14 cellular contexts compared by ENCODE assay signal in genomic region chr16:27723711-27724490, GRCh38.
DNase-seq lines count a peak whose midpoint lies in the region; ATAC-seq, FAIRE-seq and TF ChIP-seq lines count a peak whose summit lies in the region.
"Had no signal": no experiment of that assay in that cellular context is flagged by ENCODE, and none has a peak within 500 bp of the region (broad histone marks: within the 10 kb centered on the region; RNA-seq: fewer than 3 reads in every experiment).

No MANE protein-coding gene starts in this region.

- H3K9ac ChIP-seq in HepG2 (ENCODE audit: insufficient read depth, low read depth, low read length) (no peak overlapping the region), astrocyte (ENCODE audit: low read length) (no peak overlapping the region)

- POLR2A ChIA-PET in HepG2 (lab: Yijun Ruan, JAX), result no interaction called here

- no peaks in the 10 kb centered on the region for H3K27me3 ChIP-seq in HepG2 (ENCODE audit: control insufficient read depth in 1 of 2, insufficient read depth in 2 of 2, low read length in 2 of 2)
- no peaks in the 10 kb centered on the region for H3K27me3 ChIP-seq in right lobe of liver
- no peaks in the 10 kb centered on the region for H3K27me3 ChIP-seq in astrocyte (ENCODE audit: insufficient read depth, low read length)
- no peaks in the 10 kb centered on the region for H3K27me3 ChIP-seq in transverse colon
- H3K27me3 ChIP-seq: heart right ventricle had no signal

- H3K36me3 Mint-ChIP-seq in astrocyte (ENCODE audit: low read depth, unreplicated experiment), result peaks cover 45% of the 10 kb centered on the region

- peak overlapping the region; percentile 69 for H3K27ac Mint-ChIP-seq in astrocyte (ENCODE audit: unreplicated experiment)

- no peak for DNase-seq in HepG2 (ENCODE audit: low spot score)
- no peak for DNase-seq in right lobe of liver
- DNase-seq in astrocyte (ENCODE audit: low read depth), result no peak
- peak in 1 of 3 donors; percentile 39 for DNase-seq in mucosa of descending colon
- DNase-seq in transverse colon, result peak; percentile 22
- no peak for DNase-seq in epidermal melanocyte (ENCODE audit: insufficient read length, low spot score)
- DNase-seq in GM19240 (ENCODE audit: insufficient read length, low spot score), result no peak
- DNase-seq: heart right ventricle, MM.1S, retina had no signal

- CTCF ChIA-PET in HepG2 (lab: Yijun Ruan, JAX; ENCODE audit: low intra/inter-chr PET ratio, low total read pairs), result no interaction called here

- H4K20me1 ChIP-seq in HepG2 (ENCODE audit: insufficient read depth, low read length) (no peaks in the 10 kb centered on the region), astrocyte (ENCODE audit: insufficient read depth, low read length) (no peaks in the 10 kb centered on the region)

- TF ChIP-seq POLR2A in HepG2 (IDR thresholded peaks at IDR 0.05; ENCODE audit: insufficient read depth in 1 of 2, low read depth in 2 of 2, low read length in 2 of 2) (no peak), right lobe of liver (IDR thresholded peaks at IDR 0.05) (no peak), transverse colon (IDR thresholded peaks at IDR 0.05) (no peak)

- intact Hi-C loops in HepG2 (cut with micrococcal nuclease; ENCODE audit: unreplicated experiment), result no loop called here
- intact Hi-C loops in right lobe of liver (cut with DNase I), result no loop called here
- intact Hi-C loops in mucosa of descending colon (cut with DNase I, micrococcal nuclease), result no loop called here
- intact Hi-C loops in transverse colon (cut with DNase I; ENCODE audit: low total_unique reads), result no loop called here

- H3K4me1 ChIP-seq in HepG2 (ENCODE audit: insufficient read depth, low read length), result peaks cover 33% of the 10 kb centered on the region
- no peaks in the 10 kb centered on the region for H3K4me1 ChIP-seq in right lobe of liver
- peaks cover 9% of the 10 kb centered on the region for H3K4me1 ChIP-seq in astrocyte (ENCODE audit: insufficient read depth, low read length)
- H3K4me1 ChIP-seq in mucosa of descending colon (ENCODE audit: low read depth), result peaks cover 24% of the 10 kb centered on the region
- peaks cover 14 to 38% (median 33%) of the 10 kb centered on the region in 4 donors for H3K4me1 ChIP-seq in transverse colon

- TF ChIP-seq EP300 in HepG2 (IDR thresholded peaks at IDR 0.05; ENCODE audit: low read depth in 2 of 2, low read length in 2 of 2) (no peak), HepG2 (CRISPR knock-in tag; IDR thresholded peaks at IDR 0.05; ENCODE audit: borderline replicate concordance) (no peak), transverse colon (IDR thresholded peaks at IDR 0.05; ENCODE audit: low read depth) (no peak)

- H3K4me3 Mint-ChIP-seq in astrocyte (ENCODE audit: unreplicated experiment), result no peak overlapping the region

- no TSS peak for BruUV-seq in HepG2 (replicated peaks; lab: Mats Ljungman, UMichigan)

- in situ Hi-C loops in HepG2 (cut with HindIII; ENCODE audit: extremely low pct_ligation_motif_present, low pct_unique_long_range_greater_than_20kb), result no loop called here
- in situ Hi-C loops in transverse colon (cut with MboI; ENCODE audit: low pct_ligation_motif_present in 1 of 4, low pct_unique_long_range_greater_than_20kb in 1 of 4, low sequenced_read_pairs in 3 of 4), result no loop called here

- H3K4me3 ChIP-seq in HepG2 (replicated peaks in 1 of 3; ENCODE audit: insufficient read depth in 1 of 3, low read depth in 2 of 3, low read length in 3 of 3), result no peak overlapping the region
- H3K4me3 ChIP-seq in right lobe of liver, result no peak overlapping the region
- no peak overlapping the region for H3K4me3 ChIP-seq in astrocyte (ENCODE audit: insufficient read depth, low read depth, low read length)
- H3K4me3 ChIP-seq in mucosa of descending colon, result no peak overlapping the region
- H3K4me3 ChIP-seq in transverse colon, result no peak overlapping the region
- H3K4me3 ChIP-seq: heart right ventricle, lung had no signal

- no peaks in the 10 kb centered on the region for H3K9me3 Mint-ChIP-seq in astrocyte (ENCODE audit: unreplicated experiment)

- no peaks in the 10 kb centered on the region for H3K27me3 Mint-ChIP-seq in astrocyte (ENCODE audit: low read depth, unreplicated experiment)

- no peak for ATAC-seq in HepG2
- ATAC-seq in right lobe of liver, result no peak
- ATAC-seq in mucosa of descending colon, result peak; percentile 8
- ATAC-seq in HG03097 (IDR thresholded peaks at IDR 0.05; ENCODE audit: low FRiP score, unreplicated experiment), result no peak

- no peak for TF ChIP-seq RAD21 in HepG2 (CRISPR knock-in tag; IDR thresholded peaks at IDR 0.05)

- H3K4me1 Mint-ChIP-seq in astrocyte (ENCODE audit: low read depth, unreplicated experiment), result peaks cover 15% of the 10 kb centered on the region

- H3K79me2 ChIP-seq in HepG2 (ENCODE audit: insufficient read depth, low read length) (no peaks in the 10 kb centered on the region), astrocyte (ENCODE audit: insufficient read depth, low read length) (no peaks in the 10 kb centered on the region)

- H3K27ac ChIP-seq in HepG2 (ENCODE audit: extremely low read length, insufficient read depth, low read length) (no peak overlapping the region), right lobe of liver (no peak overlapping the region), astrocyte (ENCODE audit: low read depth, low read length) (no peak overlapping the region), transverse colon (peak overlapping the region; percentile 8 to 47 (median 36))
- H3K27ac ChIP-seq: HL-60 had no signal

- FAIRE-seq in HepG2 (lab: Jason Lieb, UNC) (no peak), astrocyte (lab: Jason Lieb, UNC) (no peak)
- FAIRE-seq: G401.6 had no signal

- TF ChIP-seq CTCF in HepG2 (CRISPR knock-in tag; IDR thresholded peaks at IDR 0.05) (no peak), right lobe of liver (IDR thresholded peaks at IDR 0.05) (no peak), astrocyte (IDR thresholded peaks at IDR 0.05; ENCODE audit: insufficient read depth, low read depth, low read length) (no peak), mucosa of descending colon (IDR thresholded peaks at IDR 0.05) (no peak), transverse colon (IDR thresholded peaks at IDR 0.05) (no peak)

- H2AFZ ChIP-seq in HepG2 (ENCODE audit: low read length) (no peak overlapping the region), astrocyte (ENCODE audit: low read depth, low read length) (no peak overlapping the region)

- H3K9me3 ChIP-seq in HepG2 (ENCODE audit: low read length) (no peaks in the 10 kb centered on the region), right lobe of liver (no peaks in the 10 kb centered on the region), astrocyte (ENCODE audit: insufficient read depth, low read depth, low read length) (no peaks in the 10 kb centered on the region), mucosa of descending colon (no peaks in the 10 kb centered on the region), transverse colon (no peaks in the 10 kb centered on the region)
- H3K9me3 ChIP-seq: heart right ventricle had no signal

- peaks cover 0 to 4% of the 10 kb centered on the region in 2 experiments; a peak in 2 of 5 replicates for H3K36me3 ChIP-seq in HepG2 (replicated peaks in 1 of 2; ENCODE audit: control insufficient read depth in 1 of 2, insufficient read depth in 2 of 2, low read length in 2 of 2)
- no peaks in the 10 kb centered on the region for H3K36me3 ChIP-seq in right lobe of liver
- no peaks in the 10 kb centered on the region for H3K36me3 ChIP-seq in astrocyte (ENCODE audit: insufficient read depth, low read length)
- H3K36me3 ChIP-seq in mucosa of descending colon (ENCODE audit: low read depth), result no peaks in the 10 kb centered on the region
- H3K36me3 ChIP-seq in transverse colon, result no peaks in the 10 kb centered on the region

- WGBS in HepG2 (ENCODE audit: low lambda C conversion rate), result 90% methylated on average over 14 of the region's 15 CpGs
- 77% methylated on average over 11 of the region's 15 CpGs for WGBS in right lobe of liver (ENCODE audit: insufficient coverage, low coverage, low lambda C conversion rate, missing lambda C conversion rate)
- WGBS in transverse colon (ENCODE audit: low coverage in 1 of 2), 2 donors, result 56% methylated on average over 15 of the region's 15 CpGs; no CpG with 5 or more reads in 1 of the 2 donors

- H3K4me2 ChIP-seq in HepG2 (ENCODE audit: low read depth, low read length), result no peak overlapping the region
- no peak overlapping the region for H3K4me2 ChIP-seq in astrocyte (ENCODE audit: low read length)

TF ChIP-seq in HepG2, 621 proteins besides CTCF, POLR2A, EP300 and RAD21:
- TF ChIP-seq ZNF615 (CRISPR knock-in tag; IDR thresholded peaks at IDR 0.05; ENCODE audit: borderline replicate concordance) (no peak), RARA (CRISPR knock-in tag; IDR thresholded peaks at IDR 0.05) (no peak), ZBTB38 (CRISPR knock-in tag; IDR thresholded peaks at IDR 0.05) (peak; percentile 51; the same call in 1 of the 2 replicates), MLXIP (CRISPR knock-in tag; IDR thresholded peaks at IDR 0.05; ENCODE audit: borderline replicate concordance) (no peak), ATF1 (CRISPR knock-in tag; IDR thresholded peaks at IDR 0.05) (no peak)

Comparison
In these comparisons a context has a peak if more than half of its experiments do, and no peak if none do; other contexts are left out.
1. H3K27ac ChIP-seq: peak in transverse colon (4 of 4); none in HepG2 (single experiment), right lobe of liver (0 of 3) and astrocyte (single experiment).